In genomic region chr2:167572895-167573294, GRCh38 we compare ENCODE assay signal across 26 cellular contexts.
"Had no signal": no experiment of that assay in that cellular context is flagged by ENCODE, and none has a peak within 500 bp of the region (broad histone marks: within the 10 kb centered on the region; RNA-seq: fewer than 3 reads in every experiment).

No MANE protein-coding gene starts in this region.

- H3K27me3 ChIP-seq: neutrophil, pancreas, right lobe of liver, sigmoid colon, spleen, stomach, thyroid gland, tibial nerve, upper lobe of left lung, vagina had no signal

- H3K4me3 ChIP-seq: pancreas, prostate gland, right lobe of liver, sigmoid colon, smooth muscle cell, spleen, stomach, thoracic aorta, thyroid gland, tibial nerve, upper lobe of left lung, vagina had no signal

- H3K27ac ChIP-seq: neutrophil, pancreas, prostate gland, right lobe of liver, sigmoid colon, spleen, stomach, thoracic aorta, thyroid gland, tibial nerve, upper lobe of left lung, vagina had no signal

- DNase-seq: naive thymus-derived CD8-positive, alpha-beta T cell; nephron progenitor cell; nucleus accumbens; pancreas; right cardiac atrium; right lobe of liver; sigmoid colon; spleen; stimulated activated CD4-positive, alpha-beta T cell treated with anti-CD3 and anti-CD28 coated beads, Interleukin-12 subunit alpha, Interleukin-12 subunit beta, amount 100 ng/mL, for 4 hours; stimulated activated CD4-positive, alpha-beta T cell treated with anti-CD3 and anti-CD28 coated beads, Interleukin-1b, Interleukin-23, amount 100 ng/mL, for 48 hours; stimulated activated CD4-positive, alpha-beta T cell treated with anti-CD3 and anti-CD28 coated beads, Interleukin-4, amount 100 ng/mL, for 1 hour; stimulated activated CD4-positive, alpha-beta T cell treated with anti-CD3 and anti-CD28 coated beads, Interleukin-4, amount 100 ng/mL, for 4 hours; stimulated activated naive B cell treated with anti-CD40 and anti-IgM and Interleukin-4, amounts not matched to agents 10 μg/mL and 1 μg/mL and 100 μg/mL, for 72 hours; stimulated activated naive CD4-positive, alpha-beta T cell treated with Interleukin-2 at 50 U/mL for 16 hours; stomach; thyroid gland; upper lobe of left lung had no signal

- H3K36me3 ChIP-seq: neutrophil, pancreas, prostate gland, right lobe of liver, sigmoid colon, spleen, stomach, thoracic aorta, thyroid gland, tibial nerve, upper lobe of left lung, vagina had no signal

- ATAC-seq: naive thymus-derived CD8-positive, alpha-beta T cell; natural killer cell treated with Interleukin-12 subunit alpha and Interleukin-12 subunit beta and Interleukin-15 and Interleukin-18, amount 100 ng/mL, for 72 hours; pancreas; right cardiac atrium; right lobe of liver; stimulated activated effector memory CD8-positive, alpha-beta T cell treated with anti-CD3 and anti-CD28 coated beads, Interleukin-12 subunit alpha, Interleukin-12 subunit beta, amount 100 ng/mL, for 72 hours; stimulated activated naive B cell treated with anti-CD40 and anti-IgM and Interleukin-4, amounts not matched to agents 10 μg/mL and 1 μg/mL and 100 μg/mL, for 72 hours had no signal

- H3K9me3 ChIP-seq: neutrophil, pancreas, prostate gland, sigmoid colon, spleen, stomach, thoracic aorta, thyroid gland, tibial nerve, upper lobe of left lung, vagina had no signal

- FAIRE-seq: pancreas, urothelium cell line had no signal

- H3K4me1 ChIP-seq: pancreas, prostate gland, right lobe of liver, sigmoid colon, spleen, stomach, thyroid gland, tibial nerve, upper lobe of left lung, vagina had no signal
